Comparison of ENCODE assay signal across 9 cellular contexts in genomic region chr7:102512642-102513221, GRCh38. TPM values are rescaled to one million over a fixed set of nuclear protein-coding genes. Genes with fewer than 3 reads are reported as not detected.
DNase-seq lines count a peak whose midpoint lies in the region; ATAC-seq and TF ChIP-seq lines count a peak whose summit lies in the region.
"Not testable (repeated sequence)": the region's sequence is repeated elsewhere in the genome, so short reads cannot be mapped to it uniquely, and the experiment has no call there.
"Had no signal": no experiment of that assay in that cellular context is flagged by ENCODE, and none has a peak within 500 bp of the region (broad histone marks: within the 10 kb centered on the region; RNA-seq: fewer than 3 reads in every experiment).

No MANE protein-coding gene starts in this region.

- not testable (repeated sequence) for H3K27ac Mint-ChIP-seq in T-helper 17 cell

- not testable (repeated sequence) for H3K36me3 Mint-ChIP-seq in T-helper 17 cell (ENCODE audit: low read depth)

- ATAC-seq in T-helper 17 cell, left lobe of liver: not testable (repeated sequence)
- ATAC-seq in thoracic aorta (ENCODE audit: insufficient number of reproducible peaks, low FRiP score, low read depth), result peak; percentile 76

- H3K9me3 ChIP-seq in T-helper 17 cell (ENCODE audit: control insufficient read depth, low read length, poor library complexity, severe bottlenecking); breast epithelium; thoracic aorta: not testable (repeated sequence)

- H3K27ac ChIP-seq in breast epithelium, result peak overlapping the region; percentile 61 to 83
- peak overlapping the region; percentile 4 to 61 for H3K27ac ChIP-seq in thoracic aorta

- not testable (repeated sequence) for H3K27me3 ChIP-seq in breast epithelium; thoracic aorta (replicated peaks; ENCODE audit: insufficient read depth)

- TF ChIP-seq POLR2A in breast epithelium (IDR thresholded peaks at IDR 0.05), result not testable (repeated sequence)

- H3K27me3 Mint-ChIP-seq in T-helper 17 cell, result not testable (repeated sequence)

- peak overlapping the region; percentile 50 for H3K4me3 Mint-ChIP-seq in T-helper 17 cell

- TF ChIP-seq CTCF in breast epithelium (IDR thresholded peaks at IDR 0.05); thoracic aorta (IDR thresholded peaks at IDR 0.05): not testable (repeated sequence)

- peak overlapping the region in 2 of 3 donors; percentile 24 to 39 for H3K4me3 ChIP-seq in breast epithelium
- H3K4me3 ChIP-seq in thoracic aorta, result peak overlapping the region; percentile 50

- intact Hi-C loops in breast epithelium (cut with DNase I; ENCODE audit: low total_unique reads); posterior vena cava (cut with DNase I): not testable (repeated sequence)

- H3K4me1 Mint-ChIP-seq in T-helper 17 cell, result not testable (repeated sequence)

- H3K36me3 ChIP-seq in breast epithelium, thoracic aorta: not testable (repeated sequence)

- H3K4me1 ChIP-seq in breast epithelium; thoracic aorta (ENCODE audit: control insufficient read depth in 1 of 2, low read depth in 2 of 2): not testable (repeated sequence)

- DNase-seq in CMK (ENCODE audit: low read depth), result peak; percentile 100
- peak; percentile 32 for DNase-seq in HT1080 (ENCODE audit: low read depth)
- DNase-seq in T-helper 17 cell, result not testable (repeated sequence)
- DNase-seq in breast epithelium (ENCODE audit: low spot score in 2 of 2), result peak in 1 of 2 donors; percentile 44
- peak; percentile 82 for DNase-seq in fibroblast of the conjunctiva (ENCODE audit: low read depth)
- peak; percentile 45 for DNase-seq in left lobe of liver (ENCODE audit: low spot score)
- peak; percentile 76 for DNase-seq in posterior vena cava (ENCODE audit: low spot score)
- DNase-seq in thoracic aorta (ENCODE audit: low spot score), result peak; percentile 13

RNA-seq across cellular contexts. Expression of gene RASA4B, which starts 4.8 kb away (rescaled TPM):
- total RNA-seq in HT1080 (2014; rRNA removed; shearing (Covaris generic)), result 0.67 and 1.2 TPM in 2 replicates
- polyA plus RNA-seq in HT1080 (2015; cell fraction: cytosol; rRNA removed), result 2.0 and 2.3 TPM in 2 replicates
- 3.8 and 5.5 TPM in 2 replicates for polyA plus RNA-seq in HT1080 (2015; cell fraction: nucleus; rRNA removed)
- 10 to 100 TPM; 20.7 to 23.7 TPM for total RNA-seq in T-helper 17 cell
- 10 to 100 TPM in 1 of 3 donors, 1 to 10 TPM in 2; 3.7 to 11.1 (median 7.2) TPM for total RNA-seq in breast epithelium
- total RNA-seq in left lobe of liver, result 2.9 TPM
- 10 to 100 TPM; 12.1 to 17.6 TPM for total RNA-seq in posterior vena cava
- 10 to 100 TPM in 1 of 2 donors, 1 to 10 TPM in 1; 8.5 to 21.9 TPM for total RNA-seq in thoracic aorta

RNA-seq across cellular contexts. Expression of gene UPK3BL2, which starts 30.8 kb away (rescaled TPM):
- 4.7 and 6.4 TPM in 2 replicates for total RNA-seq in HT1080 (2014; rRNA removed; shearing (Covaris generic))
- polyA plus RNA-seq in HT1080 (2015; cell fraction: cytosol; rRNA removed), result 2.9 and 3.1 TPM in 2 replicates
- polyA plus RNA-seq in HT1080 (2015; cell fraction: nucleus; rRNA removed), result 44.8 and 62.5 TPM in 2 replicates
- total RNA-seq in T-helper 17 cell (10 to 100 TPM; 52.5 to 84.2 TPM), breast epithelium (1 to 10 TPM in 2 of 3 donors, under 1 TPM in 1; 0.98 to 5.7 (median 5.1) TPM), left lobe of liver (8.5 TPM), posterior vena cava (10 to 100 TPM in 1 of 2 donors, 1 to 10 TPM in 1; 9.8 to 13.7 TPM), thoracic aorta (10 to 100 TPM; 10.8 to 14.7 TPM)

RNA-seq across cellular contexts. Expression of gene POLR2J, which starts 34.0 kb away (rescaled TPM):
- total RNA-seq in HT1080 (2014; rRNA removed; shearing (Covaris generic)), result 81.7 and 93.9 TPM in 2 replicates
- polyA plus RNA-seq in HT1080 (2015; cell fraction: cytosol; rRNA removed), result 30.7 and 56.8 TPM in 2 replicates
- polyA plus RNA-seq in HT1080 (2015; cell fraction: nucleus; rRNA removed), result 7.8 and 12.9 TPM in 2 replicates
- total RNA-seq in T-helper 17 cell, result 10 to 100 TPM; 35.6 to 37.9 TPM
- total RNA-seq in breast epithelium, result 10 to 100 TPM; 14.3 to 24.2 (median 22.3) TPM
- 29.9 TPM for total RNA-seq in left lobe of liver
- 10 to 100 TPM; 35.0 to 40.3 TPM for total RNA-seq in posterior vena cava
- total RNA-seq in thoracic aorta, result 10 to 100 TPM; 10.7 to 22.9 TPM

RNA-seq across cellular contexts. Expression of gene SPDYE2, which starts 38.3 kb away (rescaled TPM):
- total RNA-seq in HT1080 (2014; rRNA removed; shearing (Covaris generic)), result not detected in 2 replicates
- not detected in 2 replicates for polyA plus RNA-seq in HT1080 (2015; cell fraction: cytosol; rRNA removed)
- polyA plus RNA-seq in HT1080 (2015; cell fraction: nucleus; rRNA removed), result not detected in 2 replicates
- under 1 TPM; 0.21 to 0.55 TPM for total RNA-seq in T-helper 17 cell
- not detected for total RNA-seq in breast epithelium
- total RNA-seq in left lobe of liver, result not detected
- total RNA-seq in posterior vena cava, result not detected
- total RNA-seq in thoracic aorta, result not detected
- total RNA-seq: activated CD4-positive, alpha-beta memory T cell treated with anti-CD3 and anti-CD28 coated beads for 36 hours had no signal

RNA-seq across cellular contexts. Expression of gene LRWD1, which starts 47.9 kb away (rescaled TPM):
- 49.3 and 55.6 TPM in 2 replicates for total RNA-seq in HT1080 (2014; rRNA removed; shearing (Covaris generic))
- 31.7 and 33.5 TPM in 2 replicates for polyA plus RNA-seq in HT1080 (2015; cell fraction: cytosol; rRNA removed)
- 45.9 and 51.3 TPM in 2 replicates for polyA plus RNA-seq in HT1080 (2015; cell fraction: nucleus; rRNA removed)
- total RNA-seq in T-helper 17 cell (10 to 100 TPM; 13.5 to 15.2 TPM), breast epithelium (10 to 100 TPM in 2 of 3 donors, 1 to 10 TPM in 1; 7.4 to 20.6 (median 11.6) TPM), left lobe of liver (16.4 TPM), posterior vena cava (1 to 10 TPM; 6.6 to 9.2 TPM), thoracic aorta (10 to 100 TPM in 1 of 2 donors, 1 to 10 TPM in 1; 7.9 to 10.9 TPM)
